Comparison of ENCODE assay signal across 8 cellular contexts in genomic region chr10:25113231-25114035, GRCh38.
DNase-seq lines count a peak whose midpoint lies in the region; ATAC-seq and TF ChIP-seq lines count a peak whose summit lies in the region.

No MANE protein-coding gene starts in this region.

- CTCF ChIA-PET in AG04449 (lab: Yijun Ruan, JAX), result interaction anchor here (0.7 to 3.3 kb wide), 18 partner anchors 9 to 118 kb away, joined by 3 to 24 read pairs (median 4); partner anchors contain the start of gene GPR158

- TF ChIP-seq POLR2A in spleen (IDR thresholded peaks at IDR 0.05), result no peak

- H3K9me3 ChIP-seq in spleen, result no peaks in the 10 kb centered on the region

- WGBS in spleen, 5 donors, result 25 to 32% (median 28%) methylated on average over 13 of the region's 13 CpGs

- no peak overlapping the region for H3K4me3 ChIP-seq in AG04449 (ENCODE audit: low read depth, low read length)
- H3K4me3 ChIP-seq in spleen, result no peak overlapping the region

- in situ Hi-C loops in SK-MEL-5 (cut with HindIII; ENCODE audit: low pct_unique_long_range_greater_than_20kb, low sequenced_read_pairs) (no loop called here), T47D (cut with HindIII; ENCODE audit: low pct_unique_long_range_greater_than_20kb, low sequenced_read_pairs) (no loop called here)

- intact Hi-C loops in spleen (cut with DNase I; ENCODE audit: low total_unique reads), result no loop called here

- peaks cover 0 to 75% (median 10%) of the 10 kb centered on the region in 7 donors for H3K27me3 ChIP-seq in spleen (replicated peaks in 1 of 7)

- H3K4me1 ChIP-seq in spleen, result peaks cover 0 to 4% (median 0%) of the 10 kb centered on the region in 6 donors

- ATAC-seq in GM18499 (IDR thresholded peaks at IDR 0.05; ENCODE audit: insufficient read depth, unreplicated experiment) (peak; percentile 80), HG02763 (IDR thresholded peaks at IDR 0.05; ENCODE audit: unreplicated experiment) (peak; percentile 95)

- TF ChIP-seq CTCF in AG04449 (IDR thresholded peaks at IDR 0.05; ENCODE audit: insufficient read depth, low read length, missing control alignments) (peak; percentile 79), spleen (IDR thresholded peaks at IDR 0.05 in 8 of 11, conservative IDR thresholded peaks at IDR 0.05 in 3 of 11) (peak in 8 of 11 experiments; percentile 23 to 68 (median 56))

- H3K27ac ChIP-seq in spleen, result no peak overlapping the region

- DNase-seq in AG04449 (ENCODE audit: low read depth, low spot score), result no peak
- DNase-seq in NCI-H1105 (lab: John Stamatoyannopoulos, UW), result peak; percentile 61
- peak; percentile 88 for DNase-seq in SK-MEL-5 (ENCODE audit: low read depth, low spot score)
- peak; percentile 13 to 87 for DNase-seq in T47D (ENCODE audit: low read depth in 1 of 2, low spot score in 1 of 2)
- DNase-seq in inferior parietal cortex (ENCODE audit: extremely low spot score), result peak; percentile 92
- no peak for DNase-seq in spleen

- POLR2A ChIA-PET in AG04449 (lab: Yijun Ruan, JAX), result no interaction called here

- H3K36me3 ChIP-seq in spleen, result no peaks in the 10 kb centered on the region

Comparison
In these comparisons a context has a peak if more than half of its experiments do, and no peak if none do; other contexts are left out.
1. DNase-seq: peak in NCI-H1105 (single experiment), SK-MEL-5 (single experiment), T47D (2 of 2) and inferior parietal cortex (single experiment); none in AG04449 (single experiment) and spleen (single experiment).